ENCODE assay signal across 1 cellular context in genomic region chr17:82884923-82885322, GRCh38.
TF ChIP-seq lines count a peak whose summit lies in the region.

No MANE protein-coding gene starts in this region.

TF ChIP-seq in GM23338, 12 proteins besides CTCF, POLR2A, EP300 and RAD21 (continued from another document):
- no peak for TF ChIP-seq REST (IDR thresholded peaks at IDR 0.05; ENCODE audit: unreplicated experiment)
- TF ChIP-seq ZNF462 (CRISPR knock-in tag; IDR thresholded peaks at IDR 0.05) = no peak
- no peak for TF ChIP-seq ZNF114 (CRISPR knock-in tag; IDR thresholded peaks at IDR 0.05)
- no peak for TF ChIP-seq STAT1 (IDR thresholded peaks at IDR 0.05; ENCODE audit: unreplicated experiment)
- TF ChIP-seq ZNF331 (CRISPR knock-in tag; IDR thresholded peaks at IDR 0.05; ENCODE audit: low read depth) = no peak
- no peak for TF ChIP-seq POLR2AphosphoS5 (IDR thresholded peaks at IDR 0.05; ENCODE audit: low read depth)
- no peak for TF ChIP-seq EZH2 (IDR thresholded peaks at IDR 0.05; ENCODE audit: low read depth, unreplicated experiment)
- no peak for TF ChIP-seq ETS1 (IDR thresholded peaks at IDR 0.05)
- no peak for TF ChIP-seq JUNB (IDR thresholded peaks at IDR 0.05; ENCODE audit: unreplicated experiment)
- TF ChIP-seq CREB1 (CRISPR knock-in tag; IDR thresholded peaks at IDR 0.05; ENCODE audit: low read depth) = no peak
- no peak for TF ChIP-seq NANOG (IDR thresholded peaks at IDR 0.05; ENCODE audit: borderline replicate concordance)
